9 cellular contexts compared by ENCODE assay signal in genomic region chrX:12997898-12998687, GRCh38. TPM values are rescaled to one million over a fixed set of nuclear protein-coding genes. Genes with fewer than 3 reads are reported as not detected.
DNase-seq lines count a peak whose midpoint lies in the region; ATAC-seq, FAIRE-seq and TF ChIP-seq lines count a peak whose summit lies in the region.
"Had no signal": no experiment of that assay in that cellular context is flagged by ENCODE, and none has a peak within 500 bp of the region (broad histone marks: within the 10 kb centered on the region; RNA-seq: fewer than 3 reads in every experiment).

No MANE protein-coding gene starts in this region.

- H3K27me3 ChIP-seq in HUES48 (ENCODE audit: control insufficient read depth, insufficient read depth, low read length) (no peaks in the 10 kb centered on the region), astrocyte (ENCODE audit: insufficient read depth, low read length) (no peaks in the 10 kb centered on the region)

- H3K4me3 Mint-ChIP-seq in astrocyte (ENCODE audit: unreplicated experiment) (no peak overlapping the region), naive B cell (peak overlapping the region in 3 of 8 donors; percentile 0 to 14 (median 7))

- ATAC-seq in naive B cell (ENCODE audit: low read depth in 2 of 2) (no peak), GM18868 (IDR thresholded peaks at IDR 0.05; ENCODE audit: unreplicated experiment) (no peak)

- no peak overlapping the region for H3K4me2 ChIP-seq in astrocyte (ENCODE audit: low read length)

- H2AFZ ChIP-seq in astrocyte (ENCODE audit: low read depth, low read length): no peak overlapping the region

- H3K4me1 Mint-ChIP-seq in astrocyte (ENCODE audit: low read depth, unreplicated experiment) (peaks cover 20% of the 10 kb centered on the region), naive B cell (peaks cover 29 to 61% (median 33%) of the 10 kb centered on the region in 3 donors)

- no peak overlapping the region for H3K27ac ChIP-seq in HUES48 (ENCODE audit: low read depth, low read length)
- no peak overlapping the region for H3K27ac ChIP-seq in astrocyte (ENCODE audit: low read depth, low read length)

- peak; percentile 58 for FAIRE-seq in astrocyte (lab: Jason Lieb, UNC)

- no peaks in the 10 kb centered on the region for H3K9me3 Mint-ChIP-seq in astrocyte (ENCODE audit: unreplicated experiment)
- peaks cover 0 to 2% (median 0%) of the 10 kb centered on the region in 7 donors for H3K9me3 Mint-ChIP-seq in naive B cell

- H3K27ac Mint-ChIP-seq in astrocyte (ENCODE audit: unreplicated experiment): peak overlapping the region; percentile 41
- peak overlapping the region in 4 of 6 donors; percentile 30 to 88 (median 86) for H3K27ac Mint-ChIP-seq in naive B cell

- no peaks in the 10 kb centered on the region for H3K36me3 Mint-ChIP-seq in astrocyte (ENCODE audit: low read depth, unreplicated experiment)
- H3K36me3 Mint-ChIP-seq in naive B cell: peaks cover 0 to 4% of the 10 kb centered on the region in 2 donors

- H3K4me3 ChIP-seq in HUES48 (ENCODE audit: low read depth, low read length): no peak overlapping the region
- no peak overlapping the region for H3K4me3 ChIP-seq in astrocyte (ENCODE audit: insufficient read depth, low read depth, low read length)

- H3K27me3 Mint-ChIP-seq in astrocyte (ENCODE audit: low read depth, unreplicated experiment) (no peaks in the 10 kb centered on the region), naive B cell (no peaks in the 10 kb centered on the region)

- H3K36me3 ChIP-seq in HUES48 (ENCODE audit: control insufficient read depth, insufficient read depth, low read length) (no peaks in the 10 kb centered on the region), astrocyte (ENCODE audit: insufficient read depth, low read length) (no peaks in the 10 kb centered on the region)

- no peaks in the 10 kb centered on the region for H4K20me1 ChIP-seq in astrocyte (ENCODE audit: insufficient read depth, low read length)

- H3K9ac ChIP-seq in HUES48 (ENCODE audit: low read depth, low read length) (peak overlapping the region; percentile 16; the same call in 1 of the 2 replicates), astrocyte (ENCODE audit: low read length) (no peak overlapping the region)

- H3K4me1 ChIP-seq in HUES48 (ENCODE audit: control insufficient read depth, insufficient read depth, low read length) (peaks cover 35% of the 10 kb centered on the region), astrocyte (ENCODE audit: insufficient read depth, low read length) (peaks cover 10% of the 10 kb centered on the region)

- H3K79me2 ChIP-seq in astrocyte (ENCODE audit: insufficient read depth, low read length): no peaks in the 10 kb centered on the region

- no peak for TF ChIP-seq CTCF in astrocyte (IDR thresholded peaks at IDR 0.05; ENCODE audit: insufficient read depth, low read depth, low read length)

- no peaks in the 10 kb centered on the region for H3K9me3 ChIP-seq in HUES48 (ENCODE audit: control insufficient read depth, insufficient read depth, low read length)
- H3K9me3 ChIP-seq in astrocyte (ENCODE audit: insufficient read depth, low read depth, low read length): no peaks in the 10 kb centered on the region

- DNase-seq in Ammon's horn (ENCODE audit: low spot score) (peak; percentile 77), astrocyte (ENCODE audit: low read depth) (no peak), naive B cell (no peak), HK-2 (ENCODE audit: unreplicated experiment) (no peak), GOT3 (lab: John Stamatoyannopoulos, UW) (no peak), NCI-H2171 treated with DMSO at 0.1 percent for 48 hours (lab: John Stamatoyannopoulos, UW) (no peak)

RNA-seq across cellular contexts. Expression of gene TMSB4X, which starts 23.2 kb away (rescaled TPM):
- total RNA-seq in astrocyte: 3,722 and 4,388 TPM in 2 replicates
- over 10,000 TPM; 18,491 to 24,142 (median 22,031) TPM for polyA plus RNA-seq in naive B cell (ENCODE audit: low read depth in 6 of 6)

RNA-seq across cellular contexts. Expression of gene FAM9C, which starts 46.3 kb away (rescaled TPM):
- total RNA-seq in astrocyte: 0.16 TPM in 1 of 2 replicates, not detected in the other
- not detected for polyA plus RNA-seq in naive B cell (ENCODE audit: low read depth in 6 of 6)
- total RNA-seq: G401 had no signal
